12 cellular contexts compared by ENCODE assay signal in the genomic region with DNA sequence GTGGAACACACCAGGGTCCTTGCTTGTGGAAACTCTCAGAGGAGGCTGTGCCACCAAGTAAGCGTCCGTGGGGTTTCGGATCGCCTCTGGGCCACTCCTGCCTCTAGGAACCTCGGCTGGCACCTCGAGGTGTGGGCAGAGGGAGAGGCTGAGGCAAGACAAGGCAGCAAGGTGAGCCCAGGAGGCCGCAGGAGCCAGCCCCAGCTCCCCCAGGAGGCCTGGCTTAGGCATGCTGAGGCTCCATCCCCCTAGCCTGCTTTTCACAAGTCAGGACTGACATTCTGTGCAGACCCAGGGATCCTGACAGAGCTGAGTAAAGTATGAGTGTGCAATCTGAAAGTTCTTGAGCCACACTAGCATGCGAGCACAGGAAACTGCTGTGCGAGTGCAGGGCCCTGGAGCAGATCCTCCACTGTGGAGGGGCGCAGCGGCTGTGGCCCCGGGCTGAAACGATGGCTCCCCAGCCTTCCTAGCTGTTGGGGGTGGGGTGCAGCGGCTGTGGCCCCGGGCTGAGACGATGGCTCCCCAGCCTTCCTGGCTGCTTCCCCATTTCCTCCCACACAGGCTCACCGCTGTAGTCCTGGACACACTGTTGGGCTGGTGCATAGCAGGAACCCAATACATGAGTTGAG.
DNase-seq lines count a peak whose midpoint lies in the region; ATAC-seq and TF ChIP-seq lines count a peak whose summit lies in the region.
"Had no signal": no experiment of that assay in that cellular context is flagged by ENCODE, and none has a peak within 500 bp of the region (broad histone marks: within the 10 kb centered on the region; RNA-seq: fewer than 3 reads in every experiment).

No MANE protein-coding gene starts in this region.

- peaks cover 0 to 58% of the 10 kb centered on the region in 2 donors for H3K4me1 ChIP-seq in right atrium auricular region
- H3K4me1 ChIP-seq in upper lobe of left lung, result peaks cover 44 to 66% (median 49%) of the 10 kb centered on the region in 4 donors

- ATAC-seq in upper lobe of left lung (ENCODE audit: low FRiP score in 2 of 2), result peak in 1 of 2 donors; percentile 50

- H3K4me3 Mint-ChIP-seq in activated CD4-positive, alpha-beta T cell treated with anti-CD3 and anti-CD28 coated beads, Interleukin-2, amount 10 ng/mL, durations not matched to agents 7 days and 5 days, result no peak overlapping the region
- H3K4me3 Mint-ChIP-seq: T-cell had no signal

- peaks cover 3% of the 10 kb centered on the region for H3K27me3 Mint-ChIP-seq in activated CD4-positive, alpha-beta T cell treated with anti-CD3 and anti-CD28 coated beads, Interleukin-2, amount 10 ng/mL, durations not matched to agents 7 days and 5 days

- H3K36me3 Mint-ChIP-seq in activated CD4-positive, alpha-beta T cell treated with anti-CD3 and anti-CD28 coated beads, Interleukin-2, amount 10 ng/mL, durations not matched to agents 7 days and 5 days (ENCODE audit: low read depth), result no peaks in the 10 kb centered on the region
- H3K36me3 Mint-ChIP-seq: T-cell had no signal

- H3K4me3 ChIP-seq in right atrium auricular region (no peak overlapping the region), upper lobe of left lung (no peak overlapping the region)
- H3K4me3 ChIP-seq: dorsolateral prefrontal cortex had no signal

- H3K27ac Mint-ChIP-seq in activated CD4-positive, alpha-beta T cell treated with anti-CD3 and anti-CD28 coated beads, Interleukin-2, amount 10 ng/mL, durations not matched to agents 7 days and 5 days, result peak overlapping the region; percentile 57
- H3K27ac Mint-ChIP-seq: T-cell had no signal

- peaks cover 33% of the 10 kb centered on the region for H3K4me1 Mint-ChIP-seq in activated CD4-positive, alpha-beta T cell treated with anti-CD3 and anti-CD28 coated beads, Interleukin-2, amount 10 ng/mL, durations not matched to agents 7 days and 5 days

- POLR2A ChIA-PET in activated CD4-positive, alpha-beta T cell treated with anti-CD3 and anti-CD28 coated beads, Interleukin-2, amount 10 ng/mL, durations not matched to agents 7 days and 5 days (lab: Charles Lee), result no interaction called here

- WGBS in upper lobe of left lung, 2 donors, result 67 to 71% methylated on average over 1 to 17 of the region's 17 CpGs

- TF ChIP-seq CTCF in right atrium auricular region (IDR thresholded peaks at IDR 0.05) (no peak), upper lobe of left lung (IDR thresholded peaks at IDR 0.05) (no peak)

- H3K36me3 ChIP-seq in right atrium auricular region (no peaks in the 10 kb centered on the region), upper lobe of left lung (no peaks in the 10 kb centered on the region)

- CTCF ChIA-PET in activated CD4-positive, alpha-beta T cell treated with anti-CD3 and anti-CD28 coated beads, Interleukin-2, amount 10 ng/mL, durations not matched to agents 7 days and 5 days (lab: Charles Lee), result no interaction called here

- H3K9me3 ChIP-seq in right atrium auricular region (no peaks in the 10 kb centered on the region), upper lobe of left lung (no peaks in the 10 kb centered on the region)

- no peak for TF ChIP-seq POLR2A in upper lobe of left lung (IDR thresholded peaks at IDR 0.05)

- DNase-seq in activated CD4-positive, alpha-beta T cell treated with anti-CD3 and anti-CD28 coated beads, Interleukin-2, amount 10 ng/mL, durations not matched to agents 7 days and 5 days, result no peak
- no peak for DNase-seq in activated CD4-positive, alpha-beta T cell treated with anti-CD3 and anti-CD28 coated beads for 4 hours
- DNase-seq in UCSD-AML1 (lab: John Stamatoyannopoulos, UW; ENCODE audit: unreplicated experiment), result peak; percentile 77
- DNase-seq in right atrium auricular region (ENCODE audit: low spot score), result peak; percentile 59
- peak; percentile 65 to 81 for DNase-seq in upper lobe of left lung
- DNase-seq in HuH-7.5 (ENCODE audit: low spot score), result no peak
- DNase-seq in stimulated activated naive CD4-positive, alpha-beta T cell treated with Interleukin-2 at 50 U/mL for 16 hours (lab: John Stamatoyannopoulos, UW), result no peak
- no peak for DNase-seq in OCI-M2 (lab: John Stamatoyannopoulos, UW; ENCODE audit: unreplicated experiment)
- DNase-seq: ACHN, dorsolateral prefrontal cortex, T-cell had no signal

- no peak for TF ChIP-seq EP300 in upper lobe of left lung (IDR thresholded peaks at IDR 0.05)

- H3K9me3 Mint-ChIP-seq in activated CD4-positive, alpha-beta T cell treated with anti-CD3 and anti-CD28 coated beads, Interleukin-2, amount 10 ng/mL, durations not matched to agents 7 days and 5 days, result no peaks in the 10 kb centered on the region
- H3K9me3 Mint-ChIP-seq: T-cell had no signal

- H3K27me3 ChIP-seq in right atrium auricular region (no peaks in the 10 kb centered on the region), upper lobe of left lung (no peaks in the 10 kb centered on the region)
- H3K27me3 ChIP-seq: dorsolateral prefrontal cortex had no signal

- H3K27ac ChIP-seq in right atrium auricular region (peak overlapping the region; percentile 63 to 68), upper lobe of left lung (peak overlapping the region; percentile 68 to 85 (median 82))
- H3K27ac ChIP-seq: parathyroid adenoma had no signal

Comparison
In these comparisons a context has a peak if more than half of its experiments do, and no peak if none do; other contexts are left out.
1. DNase-seq: peak in UCSD-AML1 (single experiment), right atrium auricular region (single experiment) and upper lobe of left lung (2 of 2); none in activated CD4-positive, alpha-beta T cell treated with anti-CD3 and anti-CD28 coated beads, Interleukin-2, amount 10 ng/mL, durations not matched to agents 7 days and 5 days (single experiment), activated CD4-positive, alpha-beta T cell treated with anti-CD3 and anti-CD28 coated beads for 4 hours (0 of 2), HuH-7.5 (single experiment), stimulated activated naive CD4-positive, alpha-beta T cell treated with Interleukin-2 at 50 U/mL for 16 hours (single experiment) and OCI-M2 (single experiment).